9 cellular contexts compared by ENCODE assay signal in genomic region chr3:122576174-122576940, GRCh38. TPM values are rescaled to one million over a fixed set of nuclear protein-coding genes. Genes with fewer than 3 reads are reported as not detected.
DNase-seq lines count a peak whose midpoint lies in the region; ATAC-seq and TF ChIP-seq lines count a peak whose summit lies in the region.
"Had no signal": no experiment of that assay in that cellular context is flagged by ENCODE, and none has a peak within 500 bp of the region (broad histone marks: within the 10 kb centered on the region; RNA-seq: fewer than 3 reads in every experiment).

No MANE protein-coding gene starts in this region.

- no peak for TF ChIP-seq POLR2A in breast epithelium (IDR thresholded peaks at IDR 0.05)

- no peaks in the 10 kb centered on the region for H3K9me3 ChIP-seq in BE2C
- peaks cover 0 to 1% of the 10 kb centered on the region in 2 donors for H3K9me3 ChIP-seq in breast epithelium

- no peak overlapping the region for H3K27ac ChIP-seq in breast epithelium

- H3K4me1 ChIP-seq in BE2C (no peaks in the 10 kb centered on the region), breast epithelium (no peaks in the 10 kb centered on the region)

- peak; percentile 81 for ATAC-seq in HG03060 (IDR thresholded peaks at IDR 0.05; ENCODE audit: low read depth, unreplicated experiment)

- peak; percentile 46 for DNase-seq in activated T-cell treated with anti-CD3 and anti-CD28 coated beads, Interleukin-2, amount 50 U/mL, for 24 hours
- DNase-seq in activated T-cell treated with anti-CD3 and anti-CD28 coated beads, Interleukin-2, amount 50 U/mL, for 1 hour: no peak
- DNase-seq in activated CD4-positive, alpha-beta memory T cell treated with anti-CD3 and anti-CD28 coated beads for 36 hours: peak; percentile 70
- peak; percentile 21 to 48 for DNase-seq in stimulated activated CD4-positive, alpha-beta T cell treated with anti-CD3 and anti-CD28 coated beads, Interleukin-2, amount 100 ng/mL, for 48 hours
- DNase-seq in BE2C (no peak), Kasumi-1 (lab: John Stamatoyannopoulos, UW) (no peak), breast epithelium (ENCODE audit: low spot score in 2 of 2) (no peak)

- H3K4me3 ChIP-seq in BE2C (ENCODE audit: low read depth, low read length): no peak overlapping the region
- no peak overlapping the region for H3K4me3 ChIP-seq in breast epithelium

- intact Hi-C loops in activated CD4-positive, alpha-beta memory T cell treated with anti-CD3 and anti-CD28 coated beads for 36 hours (cut with micrococcal nuclease): loop anchor here (1.0 to 5.0 kb wide), 10 partner anchors 11 to 474 kb away; partner anchors contain the start of genes DTX3L and PARP9
- intact Hi-C loops in breast epithelium (cut with DNase I; ENCODE audit: low total_unique reads): no loop called here

- peaks cover 46% of the 10 kb centered on the region for H3K36me3 Mint-ChIP-seq in activated T-cell treated with anti-CD3 and anti-CD28 coated beads, Interleukin-2, amount 50 U/mL, for 24 hours (ENCODE audit: low read depth)
- peaks cover 21% of the 10 kb centered on the region for H3K36me3 Mint-ChIP-seq in activated CD4-positive, alpha-beta memory T cell treated with anti-CD3 and anti-CD28 coated beads for 36 hours

- H3K9me3 Mint-ChIP-seq in activated T-cell treated with anti-CD3 and anti-CD28 coated beads, Interleukin-2, amount 50 U/mL, for 24 hours: peaks cover 2% of the 10 kb centered on the region
- H3K9me3 Mint-ChIP-seq in activated CD4-positive, alpha-beta memory T cell treated with anti-CD3 and anti-CD28 coated beads for 36 hours: peaks cover 8% of the 10 kb centered on the region

- peak overlapping the region; percentile 0 for H3K4me3 Mint-ChIP-seq in activated T-cell treated with anti-CD3 and anti-CD28 coated beads, Interleukin-2, amount 50 U/mL, for 24 hours
- peak overlapping the region; percentile 35 for H3K4me3 Mint-ChIP-seq in activated CD4-positive, alpha-beta memory T cell treated with anti-CD3 and anti-CD28 coated beads for 36 hours

- TF ChIP-seq CTCF in BE2C (IDR thresholded peaks at IDR 0.05; ENCODE audit: low read depth, low read length) (no peak), breast epithelium (IDR thresholded peaks at IDR 0.05) (no peak)

- no peaks in the 10 kb centered on the region for H3K27me3 Mint-ChIP-seq in activated T-cell treated with anti-CD3 and anti-CD28 coated beads, Interleukin-2, amount 50 U/mL, for 24 hours
- no peaks in the 10 kb centered on the region for H3K27me3 Mint-ChIP-seq in activated CD4-positive, alpha-beta memory T cell treated with anti-CD3 and anti-CD28 coated beads for 36 hours

- H3K36me3 ChIP-seq in BE2C (no peaks in the 10 kb centered on the region), breast epithelium (no peaks in the 10 kb centered on the region)

- peaks cover 23% of the 10 kb centered on the region for H3K27me3 ChIP-seq in BE2C
- no peaks in the 10 kb centered on the region for H3K27me3 ChIP-seq in breast epithelium

- POLR2A ChIA-PET in activated CD4-positive, alpha-beta memory T cell treated with anti-CD3 and anti-CD28 coated beads for 36 hours (lab: Charles Lee): interaction anchor here (0.9 to 2.3 kb wide), 5 partner anchors 12 to 103 kb away, joined by 3 to 12 read pairs (median 5); partner anchors contain the start of genes DTX3L and PARP9

- CTCF ChIA-PET in activated CD4-positive, alpha-beta memory T cell treated with anti-CD3 and anti-CD28 coated beads for 36 hours (lab: Charles Lee): interaction anchor here (0.6 to 3.6 kb wide), 3 partner anchors 15 to 106 kb away, joined by 3 to 32 read pairs (median 3); partner anchors contain the start of gene PARP14

- peak overlapping the region; percentile 76 for H3K27ac Mint-ChIP-seq in activated T-cell treated with anti-CD3 and anti-CD28 coated beads, Interleukin-2, amount 50 U/mL, for 24 hours
- H3K27ac Mint-ChIP-seq in activated CD4-positive, alpha-beta memory T cell treated with anti-CD3 and anti-CD28 coated beads for 36 hours: peak overlapping the region; percentile 82

- H3K4me1 Mint-ChIP-seq in activated T-cell treated with anti-CD3 and anti-CD28 coated beads, Interleukin-2, amount 50 U/mL, for 24 hours (ENCODE audit: low read depth): peaks cover 67% of the 10 kb centered on the region
- peaks cover 61% of the 10 kb centered on the region for H3K4me1 Mint-ChIP-seq in activated CD4-positive, alpha-beta memory T cell treated with anti-CD3 and anti-CD28 coated beads for 36 hours (ENCODE audit: low read depth)

RNA-seq across cellular contexts. Expression of gene PARP15, which starts 1.1 kb away (rescaled TPM):
- 10 to 100 TPM in 1 of 2 experiments, 1 to 10 TPM in 1; 9.1 to 11.0 TPM for total RNA-seq in activated CD4-positive, alpha-beta memory T cell treated with anti-CD3 and anti-CD28 coated beads for 36 hours
- not detected for polyA plus RNA-seq in BE2C (2012; ENCODE audit: insufficient read depth, insufficient read length, low read depth)
- total RNA-seq in breast epithelium: 1 to 10 TPM; 2.9 to 5.6 (median 5.4) TPM
- total RNA-seq: kidney epithelial cell had no signal

RNA-seq across cellular contexts. Expression of gene DTX3L, which starts 12.2 kb away (rescaled TPM):
- 10 to 100 TPM; 39.6 to 40.8 TPM for total RNA-seq in activated CD4-positive, alpha-beta memory T cell treated with anti-CD3 and anti-CD28 coated beads for 36 hours
- polyA plus RNA-seq in BE2C (2012; ENCODE audit: insufficient read depth, insufficient read length, low read depth): 0.73 TPM
- 10 to 100 TPM; 19.0 to 30.1 (median 29.2) TPM for total RNA-seq in breast epithelium

RNA-seq across cellular contexts. Expression of gene PARP9, which starts 12.3 kb away (rescaled TPM):
- total RNA-seq in activated CD4-positive, alpha-beta memory T cell treated with anti-CD3 and anti-CD28 coated beads for 36 hours: 10 to 100 TPM; 38.1 to 38.4 TPM
- polyA plus RNA-seq in BE2C (2012; ENCODE audit: insufficient read depth, insufficient read length, low read depth): 1.4 TPM
- 10 to 100 TPM; 17.4 to 55.1 (median 39.7) TPM for total RNA-seq in breast epithelium

Comparison
In these comparisons a context has a peak if more than half of its experiments do, and no peak if none do; other contexts are left out.
1. DNase-seq: peak in activated T-cell treated with anti-CD3 and anti-CD28 coated beads, Interleukin-2, amount 50 U/mL, for 24 hours (single experiment), activated CD4-positive, alpha-beta memory T cell treated with anti-CD3 and anti-CD28 coated beads for 36 hours (single experiment) and stimulated activated CD4-positive, alpha-beta T cell treated with anti-CD3 and anti-CD28 coated beads, Interleukin-2, amount 100 ng/mL, for 48 hours (2 of 2); none in activated T-cell treated with anti-CD3 and anti-CD28 coated beads, Interleukin-2, amount 50 U/mL, for 1 hour (single experiment), BE2C (single experiment), Kasumi-1 (0 of 2) and breast epithelium (0 of 2).